ENCODE assay signal across 19 cellular contexts in the genomic region with DNA sequence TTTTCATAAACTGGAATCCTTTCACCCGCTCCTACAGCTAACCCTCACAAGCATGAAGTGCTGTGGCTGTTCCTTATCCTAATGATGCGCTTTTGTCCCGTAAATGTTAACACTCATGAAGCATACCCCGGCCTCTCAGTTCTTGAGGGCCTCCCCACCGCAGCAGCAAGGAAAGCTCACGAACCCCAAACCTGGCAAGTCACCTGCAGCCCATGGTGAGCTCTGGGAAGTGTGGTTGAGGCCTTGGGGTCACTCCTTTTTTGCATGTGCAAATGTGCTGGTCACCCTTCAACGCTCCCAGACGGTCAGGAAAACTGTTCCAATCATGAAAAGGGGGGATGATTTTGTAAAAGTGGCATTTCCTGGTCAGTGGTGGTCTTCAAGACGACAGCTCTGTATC.
"Had no signal": no experiment of that assay in that cellular context is flagged by ENCODE, and none has a peak within 500 bp of the region (broad histone marks: within the 10 kb centered on the region; RNA-seq: fewer than 3 reads in every experiment).

No MANE protein-coding gene starts in this region.

- ATAC-seq: effector memory CD8-positive, alpha-beta T cell; left ventricle myocardium superior; naive thymus-derived CD4-positive, alpha-beta T cell; psoas muscle; right cardiac atrium; stimulated activated effector memory CD8-positive, alpha-beta T cell treated with anti-CD3 and anti-CD28 coated beads, Interleukin-12 subunit alpha, Interleukin-12 subunit beta, amount 100 ng/mL, for 72 hours had no signal

- H3K27me3 ChIP-seq: ovary, stomach, thyroid gland had no signal

- DNase-seq: dermis blood vessel endothelial cell; effector memory CD8-positive, alpha-beta T cell; erythroblast; left ventricle myocardium superior; mesenchymal stem cell; midbrain; nucleus accumbens; psoas muscle; right cardiac atrium; sigmoid colon; stimulated activated CD4-positive, alpha-beta T cell treated with anti-CD3 and anti-CD28 coated beads, Interleukin-4, amount 100 ng/mL, for 24 hours; stimulated activated naive CD4-positive, alpha-beta T cell treated with Interleukin-2 at 50 U/mL for 16 hours; stomach; thyroid gland had no signal

- H3K9me3 ChIP-seq: ovary, psoas muscle, sigmoid colon, stomach, thyroid gland had no signal

- H3K4me3 ChIP-seq: lung, ovary, psoas muscle, sigmoid colon, stomach, thyroid gland had no signal

- H3K4me3 Mint-ChIP-seq: effector memory CD8-positive, alpha-beta T cell; naive thymus-derived CD4-positive, alpha-beta T cell; nephron; stimulated activated effector memory CD8-positive, alpha-beta T cell treated with anti-CD3 and anti-CD28 coated beads, Interleukin-12 subunit alpha, Interleukin-12 subunit beta, amount 100 ng/mL, for 72 hours had no signal

- H3K27ac ChIP-seq: ovary, psoas muscle, sigmoid colon, stomach, thyroid gland had no signal

- H3K27me3 Mint-ChIP-seq: naive thymus-derived CD4-positive, alpha-beta T cell had no signal

- H3K4me1 Mint-ChIP-seq: nephron had no signal

- H3K4me1 ChIP-seq: psoas muscle, sigmoid colon had no signal

- H3K36me3 ChIP-seq: ovary, thyroid gland had no signal

- H3K27ac Mint-ChIP-seq: effector memory CD8-positive, alpha-beta T cell; naive thymus-derived CD4-positive, alpha-beta T cell; nephron had no signal

- H3K9me3 Mint-ChIP-seq: effector memory CD8-positive, alpha-beta T cell; naive thymus-derived CD4-positive, alpha-beta T cell; nephron; stimulated activated effector memory CD8-positive, alpha-beta T cell treated with anti-CD3 and anti-CD28 coated beads, Interleukin-12 subunit alpha, Interleukin-12 subunit beta, amount 100 ng/mL, for 72 hours had no signal
